Comparison of ENCODE assay signal across 8 cellular contexts in genomic region chr15:90716976-90717821, GRCh38. TPM values are rescaled to one million over a fixed set of nuclear protein-coding genes. Genes with fewer than 3 reads are reported as not detected.
A peak's percentile ranks its signal among the peaks of the same experiment; 100 is the strongest.
DNase-seq lines count a peak whose midpoint lies in the region; ATAC-seq and TF ChIP-seq lines count a peak whose summit lies in the region.

TSS of gene BLM (plus strand) at chr15:90717346. CDS start at chr15:90747393, 30,047 bp downstream.

- H3K27ac Mint-ChIP-seq in endothelial cell (ENCODE audit: unreplicated experiment) (peak within 1 kb of the TSS; percentile 85), mesothelial cell of epicardium (peak within 1 kb of the TSS; percentile 97)

- under 1% methylated on average over 65 of the region's 65 CpGs for WGBS in HUES64

- H3K9ac ChIP-seq in HUES64 (ENCODE audit: low read depth, low read length) = peak within 1 kb of the TSS; percentile 97
- H3K9ac ChIP-seq in OCI-LY1 (ENCODE audit: low read length) = peak within 1 kb of the TSS; percentile 93

- H3K27me3 ChIP-seq in HUES64 (ENCODE audit: insufficient read depth, low read length) = no peaks in the 10 kb centered on the region
- no peaks in the 10 kb centered on the region for H3K27me3 ChIP-seq in OCI-LY1 (ENCODE audit: insufficient read depth, low read length)

- H3K27me3 Mint-ChIP-seq in endothelial cell (ENCODE audit: unreplicated experiment) (peaks cover 2% of the 10 kb centered on the region), mesothelial cell of epicardium (ENCODE audit: low read depth) (no peaks in the 10 kb centered on the region)

- H3K4me1 ChIP-seq in HUES64 (ENCODE audit: insufficient read depth, low read length) = peaks cover 12% of the 10 kb centered on the region; the same call in 1 of the 2 replicates
- peaks cover 24% of the 10 kb centered on the region for H3K4me1 ChIP-seq in OCI-LY1 (ENCODE audit: insufficient read depth, low read length, severe bottlenecking)

- no peaks in the 10 kb centered on the region for H4K20me1 ChIP-seq in OCI-LY1 (ENCODE audit: insufficient read depth, low read length)

- H3K4me3 ChIP-seq in HUES64 (ENCODE audit: low read length) (peak within 1 kb of the TSS; percentile 97), OCI-LY1 (ENCODE audit: low read depth, low read length, poor library complexity, severe bottlenecking) (peak within 1 kb of the TSS; percentile 92)

- H3K4me2 ChIP-seq in OCI-LY1 (ENCODE audit: low read length) = peak within 1 kb of the TSS; percentile 88

- peak; percentile 99 for ATAC-seq in GM21447 (IDR thresholded peaks at IDR 0.05; ENCODE audit: unreplicated experiment)

- no peaks in the 10 kb centered on the region for H3K9me2 ChIP-seq in OCI-LY1 (ENCODE audit: low read depth, low read length)

- TF ChIP-seq CTCF in OCI-LY1 (IDR thresholded peaks at IDR 0.05; ENCODE audit: low read length) (no peak), endothelial cell (IDR thresholded peaks at IDR 0.05; ENCODE audit: unreplicated experiment) (peak; percentile 56), mesothelial cell of epicardium (IDR thresholded peaks at IDR 0.05; ENCODE audit: unreplicated experiment) (no peak)

- H3K9me3 ChIP-seq in HUES64 (ENCODE audit: insufficient read depth, low read depth, low read length) = no peaks in the 10 kb centered on the region
- no peaks in the 10 kb centered on the region for H3K9me3 ChIP-seq in OCI-LY1 (ENCODE audit: low read length)

- peak within 1 kb of the TSS; percentile 91 for H3K27ac ChIP-seq in HUES64 (ENCODE audit: low read depth, low read length)
- peak within 1 kb of the TSS; percentile 87 for H3K27ac ChIP-seq in OCI-LY1 (ENCODE audit: low read depth, low read length, poor library complexity, severe bottlenecking)

- H2AFZ ChIP-seq in OCI-LY1 (ENCODE audit: low read length) = no peak within 1 kb of the TSS

- H3K9me3 Mint-ChIP-seq in endothelial cell (ENCODE audit: unreplicated experiment) (no peaks in the 10 kb centered on the region), mesothelial cell of epicardium (peaks cover 4% of the 10 kb centered on the region)

- peaks cover 15% of the 10 kb centered on the region; the same call in 1 of the 2 replicates for H3K36me3 ChIP-seq in HUES64 (ENCODE audit: insufficient read depth, low read length)
- H3K36me3 ChIP-seq in OCI-LY1 (ENCODE audit: insufficient read depth, low read length) = peaks cover 4% of the 10 kb centered on the region; the same call in 1 of the 2 replicates

- H3F3A ChIP-seq in OCI-LY1 (ENCODE audit: insufficient read depth, low read length) = no peaks in the 10 kb centered on the region

- peak; percentile 97 for DNase-seq in DMS 273 (lab: John Stamatoyannopoulos, UW; ENCODE audit: unreplicated experiment)
- peak; percentile 92 for DNase-seq in activated CD8-positive, alpha-beta memory T cell treated with anti-CD3 and anti-CD28 coated beads, Interleukin-2, amount 50 U/mL, for 4 hours
- DNase-seq in endothelial cell (ENCODE audit: low spot score) = peak; percentile 91
- peak; percentile 82 to 94 for DNase-seq in mesothelial cell of epicardium (ENCODE audit: low spot score in 2 of 2, unreplicated experiment in 2 of 2)
- DNase-seq in stimulated activated CD8-positive, alpha-beta memory T cell treated with anti-CD3 and anti-CD28 coated beads, Interleukin-15, amount 100 ng/mL, for 48 hours (ENCODE audit: low read depth in 2 of 2) = peak; percentile 90 to 94

- H3K4me3 Mint-ChIP-seq in endothelial cell (ENCODE audit: unreplicated experiment) = peak within 1 kb of the TSS; percentile 92
- H3K4me3 Mint-ChIP-seq in mesothelial cell of epicardium = peak within 1 kb of the TSS; percentile 98

- H3K4me1 Mint-ChIP-seq in endothelial cell (ENCODE audit: unreplicated experiment) = peaks cover 14% of the 10 kb centered on the region
- peaks cover 20% of the 10 kb centered on the region for H3K4me1 Mint-ChIP-seq in mesothelial cell of epicardium

- H3K79me2 ChIP-seq in OCI-LY1 (ENCODE audit: insufficient read depth, low read length) = peaks cover 36% of the 10 kb centered on the region

- H3K36me3 Mint-ChIP-seq in endothelial cell (ENCODE audit: low read depth, unreplicated experiment) = peaks cover 4% of the 10 kb centered on the region
- peaks cover 9% of the 10 kb centered on the region for H3K36me3 Mint-ChIP-seq in mesothelial cell of epicardium

RNA-seq across cellular contexts. Expression of gene BLM, which starts in this region (rescaled TPM):
- 28.6 TPM for polyA plus RNA-seq in HUES64 (2013, experiment 1 of 2)
- 26.7 TPM for polyA plus RNA-seq in HUES64 (2013, experiment 2 of 2)
- total RNA-seq in endothelial cell (ENCODE audit: unreplicated experiment) = 11.5 TPM
- total RNA-seq in mesothelial cell of epicardium = 11.2 to 13.4 TPM (median 12.9 TPM) in 3 replicates

Comparison
In these comparisons a context has a peak if more than half of its experiments do, and no peak if none do; other contexts are left out.
1. Peak in every context shown above with its lines: DNase-seq, ATAC-seq, H3K4me3 ChIP-seq and H3K27ac ChIP-seq.